Comparison of ENCODE assay signal across 1 cellular context in the genomic region with DNA sequence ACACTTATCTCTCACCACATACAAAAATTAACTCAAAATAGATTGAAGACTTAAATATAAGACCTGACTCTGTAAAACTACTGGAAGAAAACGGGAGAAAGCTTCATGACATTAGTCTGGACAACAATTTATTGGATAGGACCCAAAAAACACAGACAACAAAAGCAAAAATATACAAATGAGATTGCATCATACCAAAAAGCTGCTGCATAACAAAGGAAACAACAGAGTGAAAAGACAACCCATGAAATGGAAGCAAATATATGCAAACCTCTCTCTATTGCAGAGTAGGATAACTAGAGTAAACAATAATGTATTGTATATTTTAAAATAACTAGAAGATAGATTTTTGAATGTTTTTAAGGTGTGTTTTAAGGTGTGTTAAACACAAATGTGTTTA.
TF ChIP-seq lines count a peak whose summit lies in the region.

No MANE protein-coding gene starts in this region.

TF ChIP-seq in GM23338, 12 proteins besides CTCF, POLR2A, EP300 and RAD21 (continued from another document):
- TF ChIP-seq, protein P1, sequence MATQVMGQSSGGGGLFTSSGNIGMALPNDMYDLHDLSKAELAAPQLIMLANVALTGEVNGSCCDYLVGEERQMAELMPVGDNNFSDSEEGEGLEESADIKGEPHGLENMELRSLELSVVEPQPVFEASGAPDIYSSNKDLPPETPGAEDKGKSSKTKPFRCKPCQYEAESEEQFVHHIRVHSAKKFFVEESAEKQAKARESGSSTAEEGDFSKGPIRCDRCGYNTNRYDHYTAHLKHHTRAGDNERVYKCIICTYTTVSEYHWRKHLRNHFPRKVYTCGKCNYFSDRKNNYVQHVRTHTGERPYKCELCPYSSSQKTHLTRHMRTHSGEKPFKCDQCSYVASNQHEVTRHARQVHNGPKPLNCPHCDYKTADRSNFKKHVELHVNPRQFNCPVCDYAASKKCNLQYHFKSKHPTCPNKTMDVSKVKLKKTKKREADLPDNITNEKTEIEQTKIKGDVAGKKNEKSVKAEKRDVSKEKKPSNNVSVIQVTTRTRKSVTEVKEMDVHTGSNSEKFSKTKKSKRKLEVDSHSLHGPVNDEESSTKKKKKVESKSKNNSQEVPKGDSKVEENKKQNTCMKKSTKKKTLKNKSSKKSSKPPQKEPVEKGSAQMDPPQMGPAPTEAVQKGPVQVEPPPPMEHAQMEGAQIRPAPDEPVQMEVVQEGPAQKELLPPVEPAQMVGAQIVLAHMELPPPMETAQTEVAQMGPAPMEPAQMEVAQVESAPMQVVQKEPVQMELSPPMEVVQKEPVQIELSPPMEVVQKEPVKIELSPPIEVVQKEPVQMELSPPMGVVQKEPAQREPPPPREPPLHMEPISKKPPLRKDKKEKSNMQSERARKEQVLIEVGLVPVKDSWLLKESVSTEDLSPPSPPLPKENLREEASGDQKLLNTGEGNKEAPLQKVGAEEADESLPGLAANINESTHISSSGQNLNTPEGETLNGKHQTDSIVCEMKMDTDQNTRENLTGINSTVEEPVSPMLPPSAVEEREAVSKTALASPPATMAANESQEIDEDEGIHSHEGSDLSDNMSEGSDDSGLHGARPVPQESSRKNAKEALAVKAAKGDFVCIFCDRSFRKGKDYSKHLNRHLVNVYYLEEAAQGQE (IDR thresholded peaks at IDR 0.05; ENCODE audit: unreplicated experiment) = no peak
- TF ChIP-seq CREB1 (CRISPR knock-in tag; IDR thresholded peaks at IDR 0.05; ENCODE audit: low read depth) = no peak
- no peak for TF ChIP-seq STAT1 (IDR thresholded peaks at IDR 0.05; ENCODE audit: unreplicated experiment)
- TF ChIP-seq JUNB (IDR thresholded peaks at IDR 0.05; ENCODE audit: unreplicated experiment) = no peak
- TF ChIP-seq, protein P2, sequence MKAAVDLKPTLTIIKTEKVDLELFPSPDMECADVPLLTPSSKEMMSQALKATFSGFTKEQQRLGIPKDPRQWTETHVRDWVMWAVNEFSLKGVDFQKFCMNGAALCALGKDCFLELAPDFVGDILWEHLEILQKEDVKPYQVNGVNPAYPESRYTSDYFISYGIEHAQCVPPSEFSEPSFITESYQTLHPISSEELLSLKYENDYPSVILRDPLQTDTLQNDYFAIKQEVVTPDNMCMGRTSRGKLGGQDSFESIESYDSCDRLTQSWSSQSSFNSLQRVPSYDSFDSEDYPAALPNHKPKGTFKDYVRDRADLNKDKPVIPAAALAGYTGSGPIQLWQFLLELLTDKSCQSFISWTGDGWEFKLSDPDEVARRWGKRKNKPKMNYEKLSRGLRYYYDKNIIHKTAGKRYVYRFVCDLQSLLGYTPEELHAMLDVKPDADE (IDR thresholded peaks at IDR 0.05) = no peak
TF ChIP-seq in GM23338: peak in this region for 0.
